Comparison of ENCODE assay signal across 23 cellular contexts in genomic region chr9:71273613-71274012, GRCh38.
"Had no signal": no experiment of that assay in that cellular context is flagged by ENCODE, and none has a peak within 500 bp of the region (broad histone marks: within the 10 kb centered on the region; RNA-seq: fewer than 3 reads in every experiment).

No MANE protein-coding gene starts in this region.

- H3K27ac ChIP-seq: SJSA1, SK-N-MC had no signal

- H3K27me3 ChIP-seq: MG63, SJSA1 had no signal

- DNase-seq: KBM-7, MG63, NCI-H1092, NCI-H1105 treated with DMSO at 0.1 percent for 48 hours, NCI-H1417 treated with DMSO at 0.1 percent for 48 hours, NCI-H146, NCI-H1694 treated with DMSO at 0.1 percent for 48 hours, NCI-H1930, NCI-H2081, NCI-H2171, NCI-H226, NCI-H446, NCI-H510A, NCI-H524 treated with DMSO at 0.1 percent for 48 hours, NCI-H69, NCI-H774, Right ventricle myocardium superior, RPMI8226, SIG-M5 had no signal

- H3K36me3 ChIP-seq: MG63, SJSA1 had no signal

- H3K4me3 ChIP-seq: MG63, SJSA1, SK-N-MC had no signal

- H3K9me3 ChIP-seq: MG63, SJSA1 had no signal

- FAIRE-seq: HTR-8/SVneo, RCC 7860 had no signal

- H3K4me1 ChIP-seq: SJSA1 had no signal
